Comparison of ENCODE assay signal across 1 cellular context in the genomic region with DNA sequence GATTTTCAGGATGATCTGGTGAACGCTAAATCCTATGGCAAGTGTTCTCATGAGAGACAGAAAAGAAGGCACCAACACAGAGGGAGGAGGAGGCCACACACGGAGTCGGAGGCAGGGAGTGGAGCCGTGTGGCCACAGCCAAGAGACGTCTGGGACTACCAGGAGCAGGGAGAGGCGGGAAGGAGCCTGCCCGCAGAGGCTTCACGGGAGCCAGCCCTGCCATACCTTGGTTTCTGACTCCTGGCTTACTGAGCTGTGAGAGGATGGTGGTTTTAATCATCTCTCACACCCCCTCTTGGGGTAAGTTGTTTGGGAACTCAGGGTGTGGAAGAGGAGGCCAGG.
TF ChIP-seq lines count a peak whose summit lies in the region.

No MANE protein-coding gene starts in this region.

TF ChIP-seq in GM23338, 12 proteins besides CTCF, POLR2A, EP300 and RAD21 (continued from another document):
- TF ChIP-seq, protein P1, sequence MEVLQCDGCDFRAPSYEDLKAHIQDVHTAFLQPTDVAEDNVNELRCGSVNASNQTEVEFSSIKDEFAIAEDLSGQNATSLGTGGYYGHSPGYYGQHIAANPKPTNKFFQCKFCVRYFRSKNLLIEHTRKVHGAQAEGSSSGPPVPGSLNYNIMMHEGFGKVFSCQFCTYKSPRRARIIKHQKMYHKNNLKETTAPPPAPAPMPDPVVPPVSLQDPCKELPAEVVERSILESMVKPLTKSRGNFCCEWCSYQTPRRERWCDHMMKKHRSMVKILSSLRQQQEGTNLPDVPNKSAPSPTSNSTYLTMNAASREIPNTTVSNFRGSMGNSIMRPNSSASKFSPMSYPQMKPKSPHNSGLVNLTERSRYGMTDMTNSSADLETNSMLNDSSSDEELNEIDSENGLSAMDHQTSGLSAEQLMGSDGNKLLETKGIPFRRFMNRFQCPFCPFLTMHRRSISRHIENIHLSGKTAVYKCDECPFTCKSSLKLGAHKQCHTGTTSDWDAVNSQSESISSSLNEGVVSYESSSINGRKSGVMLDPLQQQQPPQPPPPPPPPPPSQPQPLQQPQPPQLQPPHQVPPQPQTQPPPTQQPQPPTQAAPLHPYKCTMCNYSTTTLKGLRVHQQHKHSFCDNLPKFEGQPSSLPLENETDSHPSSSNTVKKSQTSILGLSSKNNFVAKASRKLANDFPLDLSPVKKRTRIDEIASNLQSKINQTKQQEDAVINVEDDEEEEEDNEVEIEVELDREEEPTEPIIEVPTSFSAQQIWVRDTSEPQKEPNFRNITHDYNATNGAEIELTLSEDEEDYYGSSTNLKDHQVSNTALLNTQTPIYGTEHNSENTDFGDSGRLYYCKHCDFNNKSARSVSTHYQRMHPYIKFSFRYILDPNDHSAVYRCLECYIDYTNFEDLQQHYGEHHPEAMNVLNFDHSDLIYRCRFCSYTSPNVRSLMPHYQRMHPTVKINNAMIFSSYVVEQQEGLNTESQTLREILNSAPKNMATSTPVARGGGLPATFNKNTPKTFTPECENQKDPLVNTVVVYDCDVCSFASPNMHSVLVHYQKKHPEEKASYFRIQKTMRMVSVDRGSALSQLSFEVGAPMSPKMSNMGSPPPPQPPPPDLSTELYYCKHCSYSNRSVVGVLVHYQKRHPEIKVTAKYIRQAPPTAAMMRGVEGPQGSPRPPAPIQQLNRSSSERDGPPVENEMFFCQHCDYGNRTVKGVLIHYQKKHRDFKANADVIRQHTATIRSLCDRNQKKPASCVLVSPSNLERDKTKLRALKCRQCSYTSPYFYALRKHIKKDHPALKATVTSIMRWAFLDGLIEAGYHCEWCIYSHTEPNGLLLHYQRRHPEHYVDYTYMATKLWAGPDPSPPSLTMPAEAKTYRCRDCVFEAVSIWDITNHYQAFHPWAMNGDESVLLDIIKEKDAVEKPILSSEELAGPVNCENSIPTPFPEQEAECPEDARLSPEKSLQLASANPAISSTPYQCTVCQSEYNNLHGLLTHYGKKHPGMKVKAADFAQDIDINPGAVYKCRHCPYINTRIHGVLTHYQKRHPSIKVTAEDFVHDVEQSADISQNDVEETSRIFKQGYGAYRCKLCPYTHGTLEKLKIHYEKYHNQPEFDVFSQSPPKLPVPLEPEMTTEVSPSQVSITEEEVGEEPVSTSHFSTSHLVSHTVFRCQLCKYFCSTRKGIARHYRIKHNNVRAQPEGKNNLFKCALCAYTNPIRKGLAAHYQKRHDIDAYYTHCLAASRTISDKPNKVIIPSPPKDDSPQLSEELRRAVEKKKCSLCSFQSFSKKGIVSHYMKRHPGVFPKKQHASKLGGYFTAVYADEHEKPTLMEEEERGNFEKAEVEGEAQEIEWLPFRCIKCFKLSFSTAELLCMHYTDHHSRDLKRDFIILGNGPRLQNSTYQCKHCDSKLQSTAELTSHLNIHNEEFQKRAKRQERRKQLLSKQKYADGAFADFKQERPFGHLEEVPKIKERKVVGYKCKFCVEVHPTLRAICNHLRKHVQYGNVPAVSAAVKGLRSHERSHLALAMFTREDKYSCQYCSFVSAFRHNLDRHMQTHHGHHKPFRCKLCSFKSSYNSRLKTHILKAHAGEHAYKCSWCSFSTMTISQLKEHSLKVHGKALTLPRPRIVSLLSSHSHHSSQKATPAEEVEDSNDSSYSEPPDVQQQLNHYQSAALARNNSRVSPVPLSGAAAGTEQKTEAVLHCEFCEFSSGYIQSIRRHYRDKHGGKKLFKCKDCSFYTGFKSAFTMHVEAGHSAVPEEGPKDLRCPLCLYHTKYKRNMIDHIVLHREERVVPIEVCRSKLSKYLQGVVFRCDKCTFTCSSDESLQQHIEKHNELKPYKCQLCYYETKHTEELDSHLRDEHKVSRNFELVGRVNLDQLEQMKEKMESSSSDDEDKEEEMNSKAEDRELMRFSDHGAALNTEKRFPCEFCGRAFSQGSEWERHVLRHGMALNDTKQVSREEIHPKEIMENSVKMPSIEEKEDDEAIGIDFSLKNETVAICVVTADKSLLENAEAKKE (CRISPR knock-in tag; IDR thresholded peaks at IDR 0.05): no peak
- TF ChIP-seq EZH2 (IDR thresholded peaks at IDR 0.05; ENCODE audit: low read depth, unreplicated experiment): no peak
- no peak for TF ChIP-seq NANOG (IDR thresholded peaks at IDR 0.05; ENCODE audit: borderline replicate concordance)
- no peak for TF ChIP-seq ZNF114 (CRISPR knock-in tag; IDR thresholded peaks at IDR 0.05)
- no peak for TF ChIP-seq CREB1 (CRISPR knock-in tag; IDR thresholded peaks at IDR 0.05; ENCODE audit: low read depth)
- TF ChIP-seq, protein P2, sequence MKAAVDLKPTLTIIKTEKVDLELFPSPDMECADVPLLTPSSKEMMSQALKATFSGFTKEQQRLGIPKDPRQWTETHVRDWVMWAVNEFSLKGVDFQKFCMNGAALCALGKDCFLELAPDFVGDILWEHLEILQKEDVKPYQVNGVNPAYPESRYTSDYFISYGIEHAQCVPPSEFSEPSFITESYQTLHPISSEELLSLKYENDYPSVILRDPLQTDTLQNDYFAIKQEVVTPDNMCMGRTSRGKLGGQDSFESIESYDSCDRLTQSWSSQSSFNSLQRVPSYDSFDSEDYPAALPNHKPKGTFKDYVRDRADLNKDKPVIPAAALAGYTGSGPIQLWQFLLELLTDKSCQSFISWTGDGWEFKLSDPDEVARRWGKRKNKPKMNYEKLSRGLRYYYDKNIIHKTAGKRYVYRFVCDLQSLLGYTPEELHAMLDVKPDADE (IDR thresholded peaks at IDR 0.05): no peak
